In genomic region chr21:25175938-25176337, GRCh38 we compare ENCODE assay signal across 17 cellular contexts.
DNase-seq lines count a peak whose midpoint lies in the region; ATAC-seq and TF ChIP-seq lines count a peak whose summit lies in the region.
"Had no signal": no experiment of that assay in that cellular context is flagged by ENCODE, and none has a peak within 500 bp of the region (broad histone marks: within the 10 kb centered on the region; RNA-seq: fewer than 3 reads in every experiment).

No MANE protein-coding gene starts in this region.

- H3K27me3 Mint-ChIP-seq in CD8-positive, alpha-beta T cell (ENCODE audit: low read depth): no peaks in the 10 kb centered on the region

- no peak overlapping the region for H3K4me3 Mint-ChIP-seq in CD8-positive, alpha-beta T cell
- H3K4me3 Mint-ChIP-seq: neural crest cell had no signal

- no peaks in the 10 kb centered on the region for H3K9me3 ChIP-seq in CD8-positive, alpha-beta T cell (ENCODE audit: low read length)
- H3K9me3 ChIP-seq: Peyer's patch, tibial artery had no signal

- no peaks in the 10 kb centered on the region for H3K27me3 ChIP-seq in CD8-positive, alpha-beta T cell (ENCODE audit: insufficient read depth, low read length)
- H3K27me3 ChIP-seq: BLaER1 treated with 17β-estradiol and CSF1 and Interleukin-3, amounts not matched to agents 10 nM and 100 nM; Peyer's patch; tibial artery had no signal

- H3K4me1 Mint-ChIP-seq in CD8-positive, alpha-beta T cell (ENCODE audit: low read depth): no peaks in the 10 kb centered on the region
- H3K4me1 Mint-ChIP-seq: neural crest cell had no signal

- intact Hi-C loops in CD8-positive, alpha-beta T cell (cut with DNase I, micrococcal nuclease): no loop called here

- H3K4me3 ChIP-seq in CD8-positive, alpha-beta T cell (ENCODE audit: low read depth, low read length): no peak overlapping the region
- H3K4me3 ChIP-seq: BLaER1 treated with 17β-estradiol and CSF1 and Interleukin-3, amounts not matched to agents 10 nM and 100 nM; Peyer's patch; tibial artery had no signal

- no peak for DNase-seq in stimulated activated CD4-positive, alpha-beta T cell treated with anti-CD3 and anti-CD28 coated beads, Interleukin-4, amount 100 ng/mL, for 4 hours
- DNase-seq in CD8-positive, alpha-beta T cell: no peak
- no peak for DNase-seq in activated CD4-positive, CD25-positive, alpha-beta regulatory T cell treated with anti-CD3 and anti-CD28 coated beads, Interleukin-2, amount 50 U/mL, for 72 hours
- DNase-seq in superior temporal gyrus (ENCODE audit: extremely low spot score): no peak
- DNase-seq: activated T-cell treated with anti-CD3 and anti-CD28 coated beads, Interleukin-2, amount 50 U/mL, for 48 hours; caudate nucleus; foreskin melanocyte; NCI-H1436 treated with DMSO at 0.1 percent for 48 hours; NCI-H526 treated with DMSO at 0.1 percent for 48 hours; Peyer's patch; right cardiac atrium; tibial artery had no signal

- ATAC-seq in GM19395 (IDR thresholded peaks at IDR 0.05; ENCODE audit: unreplicated experiment) (peak; percentile 48), HG02678 (IDR thresholded peaks at IDR 0.05; ENCODE audit: unreplicated experiment) (peak; percentile 65), HG03354 (IDR thresholded peaks at IDR 0.05; ENCODE audit: poor library complexity, severe bottlenecking, unreplicated experiment) (peak; percentile 79)
- no peak for ATAC-seq in CD8-positive, alpha-beta T cell
- ATAC-seq: right cardiac atrium had no signal

- no peaks in the 10 kb centered on the region for H3K36me3 ChIP-seq in CD8-positive, alpha-beta T cell (ENCODE audit: insufficient read depth, low read length)
- H3K36me3 ChIP-seq: BLaER1 treated with 17β-estradiol and CSF1 and Interleukin-3, amounts not matched to agents 10 nM and 100 nM; Peyer's patch; tibial artery had no signal

- POLR2A ChIA-PET in CD8-positive, alpha-beta T cell (lab: Charles Lee): no interaction called here

- no peak overlapping the region for H3K27ac ChIP-seq in CD8-positive, alpha-beta T cell (ENCODE audit: low read depth, low read length)
- H3K27ac ChIP-seq: BLaER1 treated with 17β-estradiol and CSF1 and Interleukin-3, amounts not matched to agents 10 nM and 100 nM; Peyer's patch; tibial artery had no signal

- no peaks in the 10 kb centered on the region for H3K4me1 ChIP-seq in CD8-positive, alpha-beta T cell (ENCODE audit: insufficient read depth, low read length)
- H3K4me1 ChIP-seq: Peyer's patch, tibial artery had no signal

- no peaks in the 10 kb centered on the region for H3K9me3 Mint-ChIP-seq in CD8-positive, alpha-beta T cell
- H3K9me3 Mint-ChIP-seq: neural crest cell had no signal

- no peak overlapping the region for H3K27ac Mint-ChIP-seq in CD8-positive, alpha-beta T cell

- CTCF ChIA-PET in CD8-positive, alpha-beta T cell (lab: Charles Lee): no interaction called here

- H3K36me3 Mint-ChIP-seq in CD8-positive, alpha-beta T cell: no peaks in the 10 kb centered on the region

- TF ChIP-seq CTCF in CD8-positive, alpha-beta T cell (IDR thresholded peaks at IDR 0.05): no peak
